11 cellular contexts compared by ENCODE assay signal in genomic region chr15:39213385-39213840, GRCh38.
DNase-seq lines count a peak whose midpoint lies in the region; ATAC-seq and TF ChIP-seq lines count a peak whose summit lies in the region.
"Had no signal": no experiment of that assay in that cellular context is flagged by ENCODE, and none has a peak within 500 bp of the region (broad histone marks: within the 10 kb centered on the region; RNA-seq: fewer than 3 reads in every experiment).

No MANE protein-coding gene starts in this region.

- H3K27me3 Mint-ChIP-seq in neural progenitor cell (ENCODE audit: insufficient read depth, low read depth) = peaks cover 2% of the 10 kb centered on the region
- peaks cover 20% of the 10 kb centered on the region for H3K27me3 Mint-ChIP-seq in CD8-positive, alpha-beta T cell (ENCODE audit: low read depth)

- no peak for TF ChIP-seq CTCF in neural progenitor cell (IDR thresholded peaks at IDR 0.05)
- no peak for TF ChIP-seq CTCF in CD8-positive, alpha-beta T cell (IDR thresholded peaks at IDR 0.05)

- H3K79me2 ChIP-seq in neural progenitor cell (ENCODE audit: low read depth) = no peaks in the 10 kb centered on the region

- intact Hi-C loops in CD8-positive, alpha-beta T cell (cut with DNase I, micrococcal nuclease) = no loop called here

- POLR2A ChIA-PET in CD8-positive, alpha-beta T cell (lab: Charles Lee) = no interaction called here

- in situ Hi-C loops in SK-MEL-5 (cut with HindIII; ENCODE audit: low pct_unique_long_range_greater_than_20kb, low sequenced_read_pairs) = no loop called here

- H3K4me3 ChIP-seq in neural progenitor cell = no peak overlapping the region
- no peak overlapping the region for H3K4me3 ChIP-seq in CD8-positive, alpha-beta T cell (ENCODE audit: low read depth, low read length)

- H4K20me1 ChIP-seq in neural progenitor cell (ENCODE audit: low read depth) = no peaks in the 10 kb centered on the region

- peak overlapping the region; percentile 37 for H3K4me3 Mint-ChIP-seq in neural progenitor cell
- H3K4me3 Mint-ChIP-seq in CD8-positive, alpha-beta T cell = no peak overlapping the region
- H3K4me3 Mint-ChIP-seq: activated CD4-positive, alpha-beta T cell treated with anti-CD3 and anti-CD28 coated beads, Interleukin-2, amount 10 ng/mL, durations not matched to agents 24 days and 14 days had no signal

- H3K4me1 ChIP-seq in neural progenitor cell = peaks cover 13% of the 10 kb centered on the region
- H3K4me1 ChIP-seq in CD8-positive, alpha-beta T cell (ENCODE audit: insufficient read depth, low read length) = no peaks in the 10 kb centered on the region

- H2AFZ ChIP-seq in neural progenitor cell (replicated peaks) = no peak overlapping the region

- H3K36me3 ChIP-seq in neural progenitor cell = no peaks in the 10 kb centered on the region
- H3K36me3 ChIP-seq in CD8-positive, alpha-beta T cell (ENCODE audit: insufficient read depth, low read length) = no peaks in the 10 kb centered on the region

- H3K27ac Mint-ChIP-seq in neural progenitor cell = peak overlapping the region; percentile 98
- H3K27ac Mint-ChIP-seq in CD8-positive, alpha-beta T cell = no peak overlapping the region
- H3K27ac Mint-ChIP-seq: activated CD4-positive, alpha-beta T cell treated with anti-CD3 and anti-CD28 coated beads, Interleukin-2, amount 10 ng/mL, durations not matched to agents 24 days and 14 days had no signal

- H3K4me1 Mint-ChIP-seq in neural progenitor cell = peaks cover 15% of the 10 kb centered on the region
- no peaks in the 10 kb centered on the region for H3K4me1 Mint-ChIP-seq in CD8-positive, alpha-beta T cell (ENCODE audit: low read depth)
- H3K4me1 Mint-ChIP-seq: activated CD4-positive, alpha-beta T cell treated with anti-CD3 and anti-CD28 coated beads, Interleukin-2, amount 10 ng/mL, durations not matched to agents 24 days and 14 days had no signal

- CTCF ChIA-PET in CD8-positive, alpha-beta T cell (lab: Charles Lee) = no interaction called here

- ATAC-seq in HG03442 (IDR thresholded peaks at IDR 0.05; ENCODE audit: unreplicated experiment) = no peak
- ATAC-seq in CD8-positive, alpha-beta T cell = no peak

- H3K27ac ChIP-seq in neural progenitor cell = no peak overlapping the region
- H3K27ac ChIP-seq in CD8-positive, alpha-beta T cell (ENCODE audit: low read depth, low read length) = no peak overlapping the region

- peaks cover 4% of the 10 kb centered on the region for H3K36me3 Mint-ChIP-seq in neural progenitor cell
- no peaks in the 10 kb centered on the region for H3K36me3 Mint-ChIP-seq in CD8-positive, alpha-beta T cell

- H3K4me2 ChIP-seq in neural progenitor cell = peak overlapping the region; percentile 40

- peaks cover 10% of the 10 kb centered on the region for H3F3A ChIP-seq in neural progenitor cell (ENCODE audit: low read depth)

- peak; percentile 99 for DNase-seq in EL
- DNase-seq in SK-MEL-5 (ENCODE audit: low read depth, low spot score) = peak; percentile 98
- DNase-seq in foreskin melanocyte = peak; percentile 99
- peak; percentile 92 for DNase-seq in neural progenitor cell (ENCODE audit: low spot score)
- DNase-seq in CD8-positive, alpha-beta T cell = no peak
- DNase-seq in NCI-H446 (lab: John Stamatoyannopoulos, UW) = no peak
- no peak for DNase-seq in activated CD4-positive, alpha-beta T cell treated with anti-CD3 and anti-CD28 coated beads, Interleukin-2, amount 50 U/mL, for 4 hours
- DNase-seq: activated CD4-positive, alpha-beta T cell treated with anti-CD3 and anti-CD28 coated beads, Interleukin-2, amount 10 ng/mL, durations not matched to agents 24 days and 14 days; NCI-H1105 treated with DMSO at 0.1 percent for 48 hours; stimulated activated CD4-positive, alpha-beta T cell treated with anti-CD3 and anti-CD28 coated beads, Interleukin-1b, Interleukin-23, amount 100 ng/mL, for 48 hours had no signal

- no peaks in the 10 kb centered on the region for H3K27me3 ChIP-seq in neural progenitor cell
- H3K27me3 ChIP-seq in CD8-positive, alpha-beta T cell (ENCODE audit: insufficient read depth, low read length) = no peaks in the 10 kb centered on the region

- peaks cover 29% of the 10 kb centered on the region for H3K9me3 Mint-ChIP-seq in neural progenitor cell
- H3K9me3 Mint-ChIP-seq in CD8-positive, alpha-beta T cell = peaks cover 10% of the 10 kb centered on the region

- peaks cover 6% of the 10 kb centered on the region for H3K9me3 ChIP-seq in neural progenitor cell (ENCODE audit: low read depth)
- H3K9me3 ChIP-seq in CD8-positive, alpha-beta T cell (ENCODE audit: low read length) = no peaks in the 10 kb centered on the region

- no peak overlapping the region for H3K9ac ChIP-seq in neural progenitor cell

Comparison
In these comparisons a context has a peak if more than half of its experiments do, and no peak if none do; other contexts are left out.
1. DNase-seq: peak in EL (single experiment), SK-MEL-5 (single experiment), foreskin melanocyte (single experiment) and neural progenitor cell (single experiment); none in CD8-positive, alpha-beta T cell (0 of 7), NCI-H446 (0 of 2) and activated CD4-positive, alpha-beta T cell treated with anti-CD3 and anti-CD28 coated beads, Interleukin-2, amount 50 U/mL, for 4 hours (0 of 2).